ENCODE assay signal across 33 cellular contexts in the genomic region with DNA sequence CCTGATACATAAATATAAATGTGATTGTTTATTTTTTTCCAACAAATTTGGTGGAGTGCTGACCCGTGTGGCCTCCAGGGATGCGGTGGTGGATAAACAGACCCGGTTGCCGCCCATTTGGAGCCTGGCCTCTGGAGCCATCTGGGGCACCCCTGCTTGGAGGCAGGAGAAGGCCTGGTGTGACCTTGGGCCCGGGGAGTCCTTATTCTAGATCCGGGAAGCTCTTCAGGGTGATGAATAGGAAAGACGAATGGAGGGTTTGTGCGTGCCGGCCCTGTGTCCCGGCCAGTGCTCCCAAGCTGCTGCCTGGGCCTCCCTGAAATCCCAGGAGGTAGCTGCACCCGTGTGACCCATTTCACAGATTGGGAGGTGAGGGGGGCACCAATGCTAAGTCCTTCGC. TPM values are rescaled to one million over a fixed set of nuclear protein-coding genes. Genes with fewer than 3 reads are reported as not detected.
DNase-seq lines count a peak whose midpoint lies in the region; ATAC-seq, FAIRE-seq and TF ChIP-seq lines count a peak whose summit lies in the region.
"Had no signal": no experiment of that assay in that cellular context is flagged by ENCODE, and none has a peak within 500 bp of the region (broad histone marks: within the 10 kb centered on the region; RNA-seq: fewer than 3 reads in every experiment).

No MANE protein-coding gene starts in this region.

- H3K4me3 Mint-ChIP-seq in endodermal cell (no peak overlapping the region), progenitor cell of endocrine pancreas (ENCODE audit: low read depth) (no peak overlapping the region)
- H3K4me3 Mint-ChIP-seq: activated naive CD4-positive, alpha-beta T cell treated with anti-CD3 and anti-CD28 coated beads, Interleukin-2, amount 50 U/mL, for 24 hours; activated T-helper 17 cell treated with anti-CD3 and anti-CD28 coated beads, Interleukin-2, amount 50 U/mL, for 72 hours; memory B cell; stimulated activated memory B cell treated with anti-CD40 and anti-IgM and Interleukin-4, amounts not matched to agents 10 μg/mL and 1 μg/mL and 100 μg/mL, for 72 hours had no signal

- ATAC-seq in HepG2, result no peak
- ATAC-seq in right lobe of liver, result no peak
- no peak for ATAC-seq in HG03520 (IDR thresholded peaks at IDR 0.05; ENCODE audit: unreplicated experiment)
- ATAC-seq: activated T-helper 17 cell treated with anti-CD3 and anti-CD28 coated beads, Interleukin-2, amount 50 U/mL, for 72 hours; stimulated activated memory B cell treated with anti-CD40 and anti-IgM and Interleukin-4, amounts not matched to agents 10 μg/mL and 1 μg/mL and 100 μg/mL, for 72 hours had no signal

- DNase-seq in HepG2 (ENCODE audit: low spot score), result no peak
- DNase-seq in right lobe of liver, result no peak
- peak; percentile 39 for DNase-seq in endodermal cell
- no peak for DNase-seq in progenitor cell of endocrine pancreas (ENCODE audit: low spot score, unreplicated experiment)
- DNase-seq in GM23248, result no peak
- DNase-seq in DMS53 treated with DMSO at 0.1 percent for 48 hours (lab: John Stamatoyannopoulos, UW; ENCODE audit: unreplicated experiment), result no peak
- no peak for DNase-seq in MV-4-11 (lab: John Stamatoyannopoulos, UW)
- DNase-seq: activated CD4-positive, alpha-beta T cell treated with anti-CD3 and anti-CD28 coated beads, Interleukin-2, amount 50 U/mL, for 1 hour; anterior cingulate cortex; central memory CD4-positive, alpha-beta T cell; EL; heart left ventricle; naive B cell; NCI-H1417; NCI-H2081; NCI-H345; NCI-H748 treated with DMSO at 0.1 percent for 48 hours; occipital lobe had no signal

- H3K36me3 Mint-ChIP-seq in endodermal cell (ENCODE audit: low read depth) (no peaks in the 10 kb centered on the region), progenitor cell of endocrine pancreas (ENCODE audit: insufficient read depth) (no peaks in the 10 kb centered on the region)
- H3K36me3 Mint-ChIP-seq: activated naive CD4-positive, alpha-beta T cell treated with anti-CD3 and anti-CD28 coated beads, Interleukin-2, amount 50 U/mL, for 24 hours; naive B cell had no signal

- in situ Hi-C loops in HepG2 (cut with HindIII; ENCODE audit: extremely low pct_ligation_motif_present, low pct_unique_long_range_greater_than_20kb), result no loop called here
- in situ Hi-C loops in GM23248 (cut with MboI), result no loop called here

- H3K9me3 ChIP-seq in HepG2 (ENCODE audit: low read length) (no peaks in the 10 kb centered on the region), right lobe of liver (no peaks in the 10 kb centered on the region), endodermal cell (ENCODE audit: control insufficient read depth, low read length) (no peaks in the 10 kb centered on the region), GM23248 (ENCODE audit: low read depth) (no peaks in the 10 kb centered on the region)
- H3K9me3 ChIP-seq: HAP-1, heart left ventricle, thoracic aorta had no signal

- intact Hi-C loops in HepG2 (cut with micrococcal nuclease; ENCODE audit: unreplicated experiment), result no loop called here
- intact Hi-C loops in right lobe of liver (cut with DNase I), result loop anchor here (10.0 kb wide), 1 partner anchor 48 kb away; no protein-coding TSS in a partner anchor

- no peaks in the 10 kb centered on the region for H3K27me3 Mint-ChIP-seq in endodermal cell (ENCODE audit: insufficient read depth)
- no peaks in the 10 kb centered on the region for H3K27me3 Mint-ChIP-seq in progenitor cell of endocrine pancreas
- H3K27me3 Mint-ChIP-seq: activated naive CD4-positive, alpha-beta T cell treated with anti-CD3 and anti-CD28 coated beads, Interleukin-2, amount 50 U/mL, for 24 hours; activated T-helper 17 cell treated with anti-CD3 and anti-CD28 coated beads, Interleukin-2, amount 50 U/mL, for 72 hours; memory B cell; naive B cell; stimulated activated memory B cell treated with anti-CD40 and anti-IgM and Interleukin-4, amounts not matched to agents 10 μg/mL and 1 μg/mL and 100 μg/mL, for 72 hours had no signal

- H3K79me2 ChIP-seq in HepG2 (ENCODE audit: insufficient read depth, low read length) (peaks cover 89% of the 10 kb centered on the region), GM23248 (ENCODE audit: insufficient read depth) (peaks cover 98% of the 10 kb centered on the region)

- TF ChIP-seq EP300 in HepG2 (IDR thresholded peaks at IDR 0.05; ENCODE audit: low read depth in 2 of 2, low read length in 2 of 2), result no peak
- TF ChIP-seq EP300 in HepG2 (CRISPR knock-in tag; IDR thresholded peaks at IDR 0.05; ENCODE audit: borderline replicate concordance), result no peak

- H4K20me1 ChIP-seq in HepG2 (ENCODE audit: insufficient read depth, low read length) (peaks cover 43% of the 10 kb centered on the region), GM23248 (ENCODE audit: insufficient read depth) (no peaks in the 10 kb centered on the region; the same call in 1 of the 2 replicates)

- H3K4me3 ChIP-seq in HepG2 (replicated peaks in 1 of 3; ENCODE audit: insufficient read depth in 1 of 3, low read depth in 2 of 3, low read length in 3 of 3) (no peak overlapping the region), right lobe of liver (no peak overlapping the region), endodermal cell (ENCODE audit: low read length) (no peak overlapping the region), GM23248 (no peak overlapping the region)
- H3K4me3 ChIP-seq: HAP-1, heart left ventricle, smooth muscle cell, thoracic aorta had no signal

- no peak for FAIRE-seq in HepG2 (lab: Jason Lieb, UNC)
- FAIRE-seq: GM12892 had no signal

- TF ChIP-seq RAD21 in HepG2 (CRISPR knock-in tag; IDR thresholded peaks at IDR 0.05), result no peak

- 0 out of 5 replicates have a peak, but pooled peaks cover 0 to 13% of the 10 kb centered on the region in 2 experiments for H3K36me3 ChIP-seq in HepG2 (replicated peaks in 1 of 2; ENCODE audit: control insufficient read depth in 1 of 2, insufficient read depth in 2 of 2, low read length in 2 of 2)
- H3K36me3 ChIP-seq in right lobe of liver, result no peaks in the 10 kb centered on the region
- H3K36me3 ChIP-seq in endodermal cell (ENCODE audit: control insufficient read depth, insufficient read depth, low read length), result no peaks in the 10 kb centered on the region
- H3K36me3 ChIP-seq in GM23248 (ENCODE audit: low read depth), result no peaks in the 10 kb centered on the region
- H3K36me3 ChIP-seq: HAP-1, heart left ventricle, thoracic aorta had no signal

- peak overlapping the region; percentile 8 for H3K27ac Mint-ChIP-seq in endodermal cell
- peak overlapping the region; percentile 82 for H3K27ac Mint-ChIP-seq in progenitor cell of endocrine pancreas
- H3K27ac Mint-ChIP-seq: activated naive CD4-positive, alpha-beta T cell treated with anti-CD3 and anti-CD28 coated beads, Interleukin-2, amount 50 U/mL, for 24 hours; memory B cell; stimulated activated memory B cell treated with anti-CD40 and anti-IgM and Interleukin-4, amounts not matched to agents 10 μg/mL and 1 μg/mL and 100 μg/mL, for 72 hours had no signal

- H3F3A ChIP-seq in GM23248 (ENCODE audit: insufficient read depth), result no peaks in the 10 kb centered on the region

- H3K4me1 Mint-ChIP-seq in endodermal cell, result peaks cover 38% of the 10 kb centered on the region
- H3K4me1 Mint-ChIP-seq in progenitor cell of endocrine pancreas (ENCODE audit: low read depth), result peaks cover 57% of the 10 kb centered on the region

- POLR2A ChIA-PET in HepG2 (lab: Yijun Ruan, JAX), result interaction anchor here (1.7 kb wide), 1 partner anchor 9 kb away, joined by 5 read pairs; no protein-coding TSS in a partner anchor

- no TSS peak for BruUV-seq in HepG2 (replicated peaks; lab: Mats Ljungman, UMichigan)

- H2AFZ ChIP-seq in HepG2 (ENCODE audit: low read length) (no peak overlapping the region), GM23248 (no peak overlapping the region)

- H3K9me3 Mint-ChIP-seq in endodermal cell (no peaks in the 10 kb centered on the region), progenitor cell of endocrine pancreas (ENCODE audit: low read depth) (no peaks in the 10 kb centered on the region)
- H3K9me3 Mint-ChIP-seq: activated naive CD4-positive, alpha-beta T cell treated with anti-CD3 and anti-CD28 coated beads, Interleukin-2, amount 50 U/mL, for 24 hours; activated T-helper 17 cell treated with anti-CD3 and anti-CD28 coated beads, Interleukin-2, amount 50 U/mL, for 72 hours; memory B cell; naive B cell; stimulated activated memory B cell treated with anti-CD40 and anti-IgM and Interleukin-4, amounts not matched to agents 10 μg/mL and 1 μg/mL and 100 μg/mL, for 72 hours had no signal

- CTCF ChIA-PET in HepG2 (lab: Yijun Ruan, JAX; ENCODE audit: low intra/inter-chr PET ratio, low total read pairs), result no interaction called here

- no peak for TF ChIP-seq POLR2A in HepG2 (IDR thresholded peaks at IDR 0.05; ENCODE audit: insufficient read depth in 1 of 2, low read depth in 2 of 2, low read length in 2 of 2)
- no peak for TF ChIP-seq POLR2A in right lobe of liver (IDR thresholded peaks at IDR 0.05)

- no peak overlapping the region for H3K4me2 ChIP-seq in HepG2 (ENCODE audit: low read depth, low read length)
- no peak overlapping the region for H3K4me2 ChIP-seq in GM23248 (ENCODE audit: unreplicated experiment)
- H3K4me2 ChIP-seq: smooth muscle cell had no signal

- H3K9me2 ChIP-seq in GM23248 (ENCODE audit: insufficient read depth), result no peaks in the 10 kb centered on the region

- H3K9ac ChIP-seq in HepG2 (ENCODE audit: insufficient read depth, low read depth, low read length) (no peak overlapping the region), endodermal cell (ENCODE audit: extremely low read depth, low read length, poor library complexity, severe bottlenecking) (no peak overlapping the region), GM23248 (no peak overlapping the region)

- H3K4me1 ChIP-seq in HepG2 (ENCODE audit: insufficient read depth, low read length) (peaks cover 33% of the 10 kb centered on the region), right lobe of liver (peaks cover 0 to 8% (median 4%) of the 10 kb centered on the region in 4 donors), endodermal cell (ENCODE audit: control insufficient read depth, insufficient read depth, low read length) (peaks cover 23% of the 10 kb centered on the region), GM23248 (ENCODE audit: insufficient read depth) (no peaks in the 10 kb centered on the region)
- H3K4me1 ChIP-seq: HAP-1 had no signal

- H3K27ac ChIP-seq in HepG2 (ENCODE audit: extremely low read length, insufficient read depth, low read length), result no peak overlapping the region
- no peak overlapping the region for H3K27ac ChIP-seq in right lobe of liver
- H3K27ac ChIP-seq in endodermal cell (ENCODE audit: low read depth, low read length), result no peak overlapping the region
- no peak overlapping the region for H3K27ac ChIP-seq in GM23248
- H3K27ac ChIP-seq: epithelial cell of prostate, heart left ventricle, thoracic aorta had no signal

- WGBS in HepG2 (ENCODE audit: low lambda C conversion rate), result 89% methylated on average over 6 of the region's 12 CpGs
- 67% methylated on average over 5 of the region's 12 CpGs for WGBS in right lobe of liver (ENCODE audit: insufficient coverage, low coverage, low lambda C conversion rate, missing lambda C conversion rate)
- 92 to 100% methylated on average over 5 to 12 of the region's 12 CpGs for WGBS in endodermal cell (ENCODE audit: insufficient coverage in 1 of 2, insufficient read length in 1 of 2), 2 experiments
- 86 to 88% methylated on average over 12 of the region's 12 CpGs for WGBS in GM23248 (ENCODE audit: low coverage in 1 of 2, low lambda C conversion rate in 2 of 2, missing lambda C conversion rate in 2 of 2), 2 experiments

- TF ChIP-seq CTCF in HepG2 (CRISPR knock-in tag; IDR thresholded peaks at IDR 0.05), result no peak
- no peak for TF ChIP-seq CTCF in right lobe of liver (IDR thresholded peaks at IDR 0.05)
- TF ChIP-seq CTCF in endodermal cell (conservative IDR thresholded peaks at IDR 0.05), result no peak
- TF ChIP-seq CTCF in progenitor cell of endocrine pancreas (IDR thresholded peaks at IDR 0.05; ENCODE audit: unreplicated experiment), result no peak

- H3K27me3 ChIP-seq in HepG2 (ENCODE audit: control insufficient read depth in 1 of 2, insufficient read depth in 2 of 2, low read length in 2 of 2) (no peaks in the 10 kb centered on the region), right lobe of liver (no peaks in the 10 kb centered on the region), endodermal cell (ENCODE audit: control insufficient read depth, insufficient read depth, low read length, poor library complexity, severe bottlenecking) (no peaks in the 10 kb centered on the region), GM23248 (replicated peaks; ENCODE audit: insufficient read depth) (no peaks in the 10 kb centered on the region)
- H3K27me3 ChIP-seq: heart left ventricle had no signal

RNA-seq across cellular contexts. Expression of gene PAK4, which starts 11.5 kb away (rescaled TPM):
- total RNA-seq in HepG2 (2016; rRNA removed; fragmentation: Illumina TruSeq; extraction: Trizol), result 9.5 and 11.6 TPM in 2 replicates
- 2.6 and 4.8 TPM in 2 replicates for total RNA-seq in HepG2 (2016; cell fraction: cytosol; rRNA removed; fragmentation: Illumina TruSeq; extraction: Trizol; ENCODE audit: low read depth)
- 10.0 and 10.5 TPM in 2 replicates for total RNA-seq in HepG2 (2016; cell fraction: insoluble cytoplasmic fraction; rRNA removed; fragmentation: Illumina TruSeq; extraction: Trizol)
- 10.6 and 12.4 TPM in 2 replicates for total RNA-seq in HepG2 (2016; cell fraction: membrane; rRNA removed; fragmentation: Illumina TruSeq; extraction: Trizol)
- total RNA-seq in HepG2 (2016; cell fraction: nucleus; rRNA removed; fragmentation: Illumina TruSeq; extraction: Trizol), result 8.9 and 11.4 TPM in 2 replicates
- polyA plus RNA-seq in HepG2 (2011; rRNA removed), result 17.8 and 17.9 TPM in 2 replicates
- polyA plus RNA-seq in HepG2 (2011; cell fraction: cytosol; rRNA removed), result 14.3 and 23.7 TPM in 2 replicates
- 18.9 and 19.4 TPM in 2 replicates for polyA plus RNA-seq in HepG2 (2011; cell fraction: nucleus; rRNA removed)
- 14.7 and 17.0 TPM in 2 replicates for polyA plus RNA-seq in HepG2 (2012)
- polyA plus RNA-seq in HepG2 (2016; cell fraction: cytosol; fragmentation: Illumina TruSeq; extraction: Trizol; ENCODE audit: low read depth), result 9.3 and 10.1 TPM in 2 replicates
- polyA plus RNA-seq in HepG2 (2016; cell fraction: insoluble cytoplasmic fraction; fragmentation: Illumina TruSeq; extraction: Trizol; ENCODE audit: low read depth), result 28.2 and 39.6 TPM in 2 replicates
- polyA plus RNA-seq in HepG2 (2016; cell fraction: membrane; fragmentation: Illumina TruSeq; extraction: Trizol; ENCODE audit: low read depth), result 28.3 and 29.9 TPM in 2 replicates
- 31.4 and 32.9 TPM in 2 replicates for polyA plus RNA-seq in HepG2 (2016; cell fraction: nucleus; fragmentation: Illumina TruSeq; extraction: Trizol; ENCODE audit: insufficient read depth, low read depth)
- polyA minus RNA-seq in HepG2 (2011; rRNA and poly(A)+ RNA removed; ENCODE audit: low replicate concordance), result 22.4 and 40.1 TPM in 2 replicates
- 17.8 and 19.8 TPM in 2 replicates for polyA minus RNA-seq in HepG2 (2011; cell fraction: cytosol; rRNA and poly(A)+ RNA removed)
- 9.8 and 13.6 TPM in 2 replicates for polyA minus RNA-seq in HepG2 (2011; cell fraction: nucleus; rRNA and poly(A)+ RNA removed)
- total RNA-seq in right lobe of liver, result 10 to 100 TPM; 11.4 to 16.6 (median 14.7) TPM
- 10 to 100 TPM; 63.9 to 68.1 TPM for total RNA-seq in endodermal cell
- 59.4 TPM for polyA plus RNA-seq in endodermal cell (2013, experiment 1 of 2)
- 56.1 TPM for polyA plus RNA-seq in endodermal cell (2013, experiment 2 of 2)
- 73.9 and 75.8 TPM in 2 replicates for total RNA-seq in progenitor cell of endocrine pancreas
- total RNA-seq in GM23248 (2014; rRNA removed; shearing (Covaris generic)), result 6.8 and 10.9 TPM in 2 replicates
- 20.1 and 21.1 TPM in 2 replicates for polyA plus RNA-seq in GM23248 (2016; fragmentation: Nextera tagmentation; extraction: Ambion mirVana)

RNA-seq across cellular contexts. Expression of gene ACP7, which starts 53.0 kb away (rescaled TPM):
- total RNA-seq in HepG2 (2016; rRNA removed; fragmentation: Illumina TruSeq; extraction: Trizol) (not detected in 2 replicates), right lobe of liver (not detected), endodermal cell (under 1 TPM in 1 of 2 donors, not detected in 1; 0.29 TPM), progenitor cell of endocrine pancreas (not detected in 2 replicates)
- not detected in 2 replicates for total RNA-seq in HepG2 (2016; cell fraction: cytosol; rRNA removed; fragmentation: Illumina TruSeq; extraction: Trizol; ENCODE audit: low read depth)
- not detected in 2 replicates for total RNA-seq in HepG2 (2016; cell fraction: insoluble cytoplasmic fraction; rRNA removed; fragmentation: Illumina TruSeq; extraction: Trizol)
- not detected in 2 replicates for total RNA-seq in HepG2 (2016; cell fraction: membrane; rRNA removed; fragmentation: Illumina TruSeq; extraction: Trizol)
- total RNA-seq in HepG2 (2016; cell fraction: nucleus; rRNA removed; fragmentation: Illumina TruSeq; extraction: Trizol), result not detected in 2 replicates
- polyA plus RNA-seq in HepG2 (2011; rRNA removed) (0.03 TPM in 1 of 2 replicates, not detected in the other), GM23248 (2016; fragmentation: Nextera tagmentation; extraction: Ambion mirVana) (0.30 and 0.47 TPM in 2 replicates)
- polyA plus RNA-seq in HepG2 (2011; cell fraction: cytosol; rRNA removed), result not detected in 2 replicates
- not detected in 2 replicates for polyA plus RNA-seq in HepG2 (2011; cell fraction: nucleus; rRNA removed)
- not detected in 2 replicates for polyA plus RNA-seq in HepG2 (2012)
- polyA plus RNA-seq in HepG2 (2016; cell fraction: cytosol; fragmentation: Illumina TruSeq; extraction: Trizol; ENCODE audit: low read depth), result not detected in 2 replicates
- polyA plus RNA-seq in HepG2 (2016; cell fraction: insoluble cytoplasmic fraction; fragmentation: Illumina TruSeq; extraction: Trizol; ENCODE audit: low read depth), result not detected in 2 replicates
- polyA plus RNA-seq in HepG2 (2016; cell fraction: membrane; fragmentation: Illumina TruSeq; extraction: Trizol; ENCODE audit: low read depth), result not detected in 2 replicates
- not detected in 2 replicates for polyA plus RNA-seq in HepG2 (2016; cell fraction: nucleus; fragmentation: Illumina TruSeq; extraction: Trizol; ENCODE audit: insufficient read depth, low read depth)
- polyA minus RNA-seq in HepG2 (2011; rRNA and poly(A)+ RNA removed; ENCODE audit: low replicate concordance), result not detected in 2 replicates
- not detected in 2 replicates for polyA minus RNA-seq in HepG2 (2011; cell fraction: cytosol; rRNA and poly(A)+ RNA removed)
- polyA minus RNA-seq in HepG2 (2011; cell fraction: nucleus; rRNA and poly(A)+ RNA removed), result not detected in 2 replicates
- not detected for polyA plus RNA-seq in endodermal cell (2013, experiment 1 of 2)
- polyA plus RNA-seq in endodermal cell (2013, experiment 2 of 2), result not detected
- total RNA-seq in GM23248 (2014; rRNA removed; shearing (Covaris generic)), result not detected in 2 replicates
- total RNA-seq: activated T-helper 17 cell treated with anti-CD3 and anti-CD28 coated beads, Interleukin-2, amount 50 U/mL, for 72 hours; heart left ventricle; occipital lobe; renal cortical epithelial cell; RPMI7951; T-helper 2 cell treated with Interferon-gamma antibody and Interleukin-4, amounts not matched to agents 100 ng/mL and 5 ng/mL, for 36 hours; thoracic aorta had no signal
- polyA plus RNA-seq: BJ, heart left ventricle, smooth muscle cell had no signal

RNA-seq across cellular contexts. Expression of gene NCCRP1, which starts 59.6 kb away (rescaled TPM):
- not detected in 2 replicates for total RNA-seq in HepG2 (2016; rRNA removed; fragmentation: Illumina TruSeq; extraction: Trizol)
- not detected in 2 replicates for total RNA-seq in HepG2 (2016; cell fraction: cytosol; rRNA removed; fragmentation: Illumina TruSeq; extraction: Trizol; ENCODE audit: low read depth)
- not detected in 2 replicates for total RNA-seq in HepG2 (2016; cell fraction: insoluble cytoplasmic fraction; rRNA removed; fragmentation: Illumina TruSeq; extraction: Trizol)
- total RNA-seq in HepG2 (2016; cell fraction: membrane; rRNA removed; fragmentation: Illumina TruSeq; extraction: Trizol), result not detected in 2 replicates
- total RNA-seq in HepG2 (2016; cell fraction: nucleus; rRNA removed; fragmentation: Illumina TruSeq; extraction: Trizol), result not detected in 2 replicates
- not detected in 2 replicates for polyA plus RNA-seq in HepG2 (2011; rRNA removed)
- not detected in 2 replicates for polyA plus RNA-seq in HepG2 (2011; cell fraction: cytosol; rRNA removed)
- polyA plus RNA-seq in HepG2 (2011; cell fraction: nucleus; rRNA removed), result not detected in 2 replicates
- polyA plus RNA-seq in HepG2 (2012), result not detected in 2 replicates
- polyA plus RNA-seq in HepG2 (2016; cell fraction: cytosol; fragmentation: Illumina TruSeq; extraction: Trizol; ENCODE audit: low read depth), result not detected in 2 replicates
- polyA plus RNA-seq in HepG2 (2016; cell fraction: insoluble cytoplasmic fraction; fragmentation: Illumina TruSeq; extraction: Trizol; ENCODE audit: low read depth), result not detected in 2 replicates
- not detected in 2 replicates for polyA plus RNA-seq in HepG2 (2016; cell fraction: membrane; fragmentation: Illumina TruSeq; extraction: Trizol; ENCODE audit: low read depth)
- not detected in 2 replicates for polyA plus RNA-seq in HepG2 (2016; cell fraction: nucleus; fragmentation: Illumina TruSeq; extraction: Trizol; ENCODE audit: insufficient read depth, low read depth)
- polyA minus RNA-seq in HepG2 (2011; rRNA and poly(A)+ RNA removed; ENCODE audit: low replicate concordance), result 0.06 and 0.70 TPM in 2 replicates
- not detected in 2 replicates for polyA minus RNA-seq in HepG2 (2011; cell fraction: cytosol; rRNA and poly(A)+ RNA removed)
- not detected in 2 replicates for polyA minus RNA-seq in HepG2 (2011; cell fraction: nucleus; rRNA and poly(A)+ RNA removed)
- total RNA-seq in right lobe of liver, result not detected
- total RNA-seq in endodermal cell, result under 1 TPM; 0.40 to 0.53 TPM
- polyA plus RNA-seq in endodermal cell (2013, experiment 1 of 2), result 0.71 TPM
- polyA plus RNA-seq in endodermal cell (2013, experiment 2 of 2), result 1.2 TPM
- 0.89 and 0.93 TPM in 2 replicates for total RNA-seq in progenitor cell of endocrine pancreas
- not detected in 2 replicates for total RNA-seq in GM23248 (2014; rRNA removed; shearing (Covaris generic))
- polyA plus RNA-seq in GM23248 (2016; fragmentation: Nextera tagmentation; extraction: Ambion mirVana), result not detected in 2 replicates
- total RNA-seq: activated T-helper 17 cell treated with anti-CD3 and anti-CD28 coated beads, Interleukin-2, amount 50 U/mL, for 72 hours; M059J; occipital lobe; T-helper 2 cell treated with Interferon-gamma antibody and Interleukin-4, amounts not matched to agents 100 ng/mL and 5 ng/mL, for 36 hours had no signal
- polyA plus RNA-seq: heart left ventricle had no signal
